20 cellular contexts compared by ENCODE assay signal in genomic region chr1:232271991-232272589, GRCh38.
DNase-seq lines count a peak whose midpoint lies in the region; ATAC-seq, FAIRE-seq and TF ChIP-seq lines count a peak whose summit lies in the region.
"Had no signal": no experiment of that assay in that cellular context is flagged by ENCODE, and none has a peak within 500 bp of the region (broad histone marks: within the 10 kb centered on the region; RNA-seq: fewer than 3 reads in every experiment).

No MANE protein-coding gene starts in this region.

- intact Hi-C loops in PC-9 (cut with micrococcal nuclease; ENCODE audit: unreplicated experiment) (no loop called here), ascending aorta (cut with DNase I) (no loop called here)

- peak; percentile 37 for DNase-seq in H7
- no peak for DNase-seq in PC-9
- DNase-seq in dedifferentiated amniotic fluid mesenchymal stem cell (ENCODE audit: extremely low spot score) = peak; percentile 29
- DNase-seq in mesendoderm = peak; percentile 54
- DNase-seq in small intestine = no peak
- DNase-seq in NAMALWA (ENCODE audit: low spot score) = no peak
- no peak for DNase-seq in ascending aorta (ENCODE audit: low spot score in 2 of 2)
- DNase-seq: activated CD4-positive, CD25-positive, alpha-beta regulatory T cell treated with anti-CD3 and anti-CD28 coated beads, Interleukin-2, amount 50 U/mL, for 72 hours; activated CD8-positive, alpha-beta memory T cell treated with anti-CD3 and anti-CD28 coated beads, Interleukin-2, amount 10 ng/mL, durations not matched to agents 7 days and 5 days; activated gamma-delta T cell; effector CD8-positive, alpha-beta T cell; Karpas-422; natural killer cell; NCI-H146; NCI-H524; Peyer's patch; T-cell had no signal

- BruUV-seq in PC-9 (replicated peaks; lab: Mats Ljungman, UMichigan) = no TSS peak

- H3K27ac ChIP-seq in PC-9 = no peak overlapping the region
- H3K27ac ChIP-seq in mesendoderm (ENCODE audit: low read depth, low read length) = no peak overlapping the region
- no peak overlapping the region for H3K27ac ChIP-seq in small intestine (ENCODE audit: low read depth in 1 of 2, low read length in 1 of 2)
- H3K27ac ChIP-seq in ascending aorta = no peak overlapping the region
- H3K27ac ChIP-seq: breast epithelium, Peyer's patch had no signal

- no peak overlapping the region for H3K23ac ChIP-seq in mesendoderm (ENCODE audit: low read length)

- H4K5ac ChIP-seq in mesendoderm (ENCODE audit: low read length) = no peak overlapping the region

- no peak overlapping the region for H3K4ac ChIP-seq in mesendoderm (ENCODE audit: low read depth, low read length)

- H3K9me3 ChIP-seq in PC-9 (ENCODE audit: insufficient read depth, low read depth) (no peaks in the 10 kb centered on the region), small intestine (ENCODE audit: control insufficient read depth, low read depth) (no peaks in the 10 kb centered on the region), ascending aorta (no peaks in the 10 kb centered on the region)
- H3K9me3 ChIP-seq: breast epithelium, Peyer's patch had no signal

- no CpG with 5 or more reads among the region's 10 CpGs for WGBS in mesendoderm (ENCODE audit: extremely low coverage, insufficient coverage, low lambda C conversion rate)
- WGBS in small intestine, 3 donors = 71 to 78% (median 72%) methylated on average over 10 of the region's 10 CpGs

- H3K79me2 ChIP-seq in PC-9 (ENCODE audit: low read depth) (no peaks in the 10 kb centered on the region), mesendoderm (ENCODE audit: control insufficient read depth, insufficient read depth, low read length) (no peaks in the 10 kb centered on the region)

- H3K27me3 ChIP-seq in H7 (ENCODE audit: control insufficient read depth, insufficient read depth, low read length) (no peaks in the 10 kb centered on the region; the same call in 1 of the 2 replicates), PC-9 (ENCODE audit: insufficient read depth, low read depth) (peaks cover 37% of the 10 kb centered on the region), mesendoderm (ENCODE audit: insufficient read depth, low read length, poor library complexity) (no peaks in the 10 kb centered on the region), small intestine (ENCODE audit: control insufficient read depth in 2 of 2, insufficient read depth in 2 of 2, low read length in 2 of 2) (no peaks in the 10 kb centered on the region), ascending aorta (no peaks in the 10 kb centered on the region)
- H3K27me3 ChIP-seq: breast epithelium, Peyer's patch had no signal

- no peak overlapping the region for H4K8ac ChIP-seq in mesendoderm (ENCODE audit: low read depth, low read length)

- FAIRE-seq in small intestine (lab: Jason Lieb, UNC) = no peak

- H3K4me2 ChIP-seq in PC-9 (no peak overlapping the region), mesendoderm (ENCODE audit: low read length) (no peak overlapping the region)

- no peaks in the 10 kb centered on the region for H3K79me1 ChIP-seq in mesendoderm (ENCODE audit: low read length)

- H4K20me1 ChIP-seq in PC-9 (ENCODE audit: insufficient read depth) = no peaks in the 10 kb centered on the region

- H2BK15ac ChIP-seq in mesendoderm (replicated peaks; ENCODE audit: low read depth) = no peak overlapping the region

- no peaks in the 10 kb centered on the region for H3K36me3 ChIP-seq in H7 (replicated peaks; ENCODE audit: control insufficient read depth, insufficient read depth, low read length)
- no peaks in the 10 kb centered on the region for H3K36me3 ChIP-seq in PC-9 (ENCODE audit: low read depth)
- no peaks in the 10 kb centered on the region for H3K36me3 ChIP-seq in mesendoderm (ENCODE audit: control insufficient read depth, insufficient read depth, low read length)
- no peaks in the 10 kb centered on the region for H3K36me3 ChIP-seq in small intestine (ENCODE audit: control insufficient read depth in 2 of 2, insufficient read depth in 2 of 2, low read length in 2 of 2)
- no peaks in the 10 kb centered on the region for H3K36me3 ChIP-seq in ascending aorta
- H3K36me3 ChIP-seq: breast epithelium, Peyer's patch had no signal

- no peaks in the 10 kb centered on the region for H3F3A ChIP-seq in PC-9 (ENCODE audit: insufficient read depth, low read depth)

- H2AFZ ChIP-seq in PC-9 = 0 out of 2 replicates have a peak overlapping the region, but pooled peaks have one; percentile 41

- H3K4me3 ChIP-seq in H7 (ENCODE audit: insufficient read depth, low read depth, low read length) = no peak overlapping the region
- no peak overlapping the region for H3K4me3 ChIP-seq in PC-9
- no peak overlapping the region for H3K4me3 ChIP-seq in mesendoderm (ENCODE audit: low read length)
- H3K4me3 ChIP-seq in small intestine (ENCODE audit: low read depth in 1 of 2, low read length in 2 of 2) = no peak overlapping the region
- no peak overlapping the region for H3K4me3 ChIP-seq in ascending aorta
- H3K4me3 ChIP-seq: breast epithelium, lung, Peyer's patch had no signal

- H2BK5ac ChIP-seq in mesendoderm (ENCODE audit: low read length) = no peak overlapping the region

- no peaks in the 10 kb centered on the region for H3K4me1 ChIP-seq in PC-9 (replicated peaks; ENCODE audit: insufficient read depth)
- no peaks in the 10 kb centered on the region for H3K4me1 ChIP-seq in mesendoderm (ENCODE audit: control insufficient read depth, low read depth, low read length)
- peaks cover 0 to 2% of the 10 kb centered on the region in 2 donors for H3K4me1 ChIP-seq in small intestine (ENCODE audit: control insufficient read depth in 2 of 2, insufficient read depth in 1 of 2, low read depth in 1 of 2, low read length in 1 of 2)
- H3K4me1 ChIP-seq in ascending aorta = no peaks in the 10 kb centered on the region
- H3K4me1 ChIP-seq: Peyer's patch had no signal

- CTCF ChIA-PET in PC-9 (lab: Charles Lee) = no interaction called here

- H3K56ac ChIP-seq in mesendoderm (ENCODE audit: low read length) = no peak overlapping the region

- H3K9ac ChIP-seq in mesendoderm (ENCODE audit: low read length) = no peak overlapping the region

- POLR2A ChIA-PET in PC-9 (lab: Charles Lee; ENCODE audit: unreplicated experiment) = no interaction called here

- H3K18ac ChIP-seq in mesendoderm (ENCODE audit: low read length) = no peak overlapping the region

- H3K9me2 ChIP-seq in PC-9 (ENCODE audit: insufficient read depth) = no peaks in the 10 kb centered on the region

- ATAC-seq in GM18861 (IDR thresholded peaks at IDR 0.05; ENCODE audit: unreplicated experiment) = no peak
- ATAC-seq: activated CD8-positive, alpha-beta memory T cell treated with anti-CD3 and anti-CD28 coated beads, Interleukin-2, amount 10 ng/mL, durations not matched to agents 7 days and 5 days; natural killer cell; T-cell had no signal

- no peak overlapping the region for H2AK5ac ChIP-seq in mesendoderm (ENCODE audit: low read length)

- TF ChIP-seq CTCF in PC-9 (conservative IDR thresholded peaks at IDR 0.05) (no peak), ascending aorta (IDR thresholded peaks at IDR 0.05) (no peak)

- no peak overlapping the region for H2BK120ac ChIP-seq in mesendoderm (ENCODE audit: low read depth, low read length)

Comparison
In these comparisons a context has a peak if more than half of its experiments do, and no peak if none do; other contexts are left out.
1. DNase-seq: peak in H7 (single experiment), dedifferentiated amniotic fluid mesenchymal stem cell (single experiment) and mesendoderm (single experiment); none in PC-9 (0 of 2), small intestine (single experiment), NAMALWA (single experiment) and ascending aorta (0 of 2).